In the genomic region with DNA sequence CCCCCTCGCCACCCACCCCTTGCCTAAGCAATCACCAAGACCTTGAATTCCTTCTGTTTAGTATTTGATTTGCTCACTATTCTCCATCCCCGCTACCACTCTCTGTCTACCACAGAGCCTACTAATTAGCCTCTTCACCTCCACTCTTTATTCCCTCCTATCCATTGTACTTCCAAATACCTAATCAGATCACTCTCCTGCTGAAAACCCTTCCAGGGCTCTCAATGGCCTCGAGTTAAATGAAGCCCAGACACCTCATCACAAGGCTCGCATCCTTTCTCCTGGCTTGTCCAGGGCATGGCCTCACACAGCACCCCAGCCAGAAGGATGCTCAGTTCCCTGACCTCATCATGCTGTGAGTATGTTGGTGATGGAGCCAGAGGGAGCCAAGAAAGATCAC, we compare ENCODE assay signal across 24 cellular contexts.
"Had no signal": no experiment of that assay in that cellular context is flagged by ENCODE, and none has a peak within 500 bp of the region (broad histone marks: within the 10 kb centered on the region; RNA-seq: fewer than 3 reads in every experiment).

No MANE protein-coding gene starts in this region.

- H3K9me3 Mint-ChIP-seq: activated CD4-positive, alpha-beta memory T cell treated with anti-CD3 and anti-CD28 coated beads, Interleukin-2, amount 10 ng/mL, durations not matched to agents 7 days and 5 days; activated CD4-positive, alpha-beta T cell treated with anti-CD3 and anti-CD28 coated beads, Interleukin-2, amount 10 ng/mL, durations not matched to agents 24 days and 14 days; activated naive CD4-positive, alpha-beta T cell treated with anti-CD3 and anti-CD28 coated beads, Interleukin-2, amount 10 ng/mL, durations not matched to agents 7 days and 5 days; activated naive CD8-positive, alpha-beta T cell treated with anti-CD3 and anti-CD28 coated beads, Interleukin-2, amount 50 U/mL, for 24 hours; nephron; stimulated activated effector memory CD8-positive, alpha-beta T cell treated with anti-CD3 and anti-CD28 coated beads, Interleukin-12 subunit alpha, Interleukin-12 subunit beta, amount 100 ng/mL, for 72 hours; stimulated activated naive CD8-positive, alpha-beta T cell treated with anti-CD3 and anti-CD28 coated beads, Interleukin-15, amount 100 ng/mL, for 72 hours had no signal

- DNase-seq: activated CD4-positive, alpha-beta memory T cell treated with anti-CD3 and anti-CD28 coated beads, Interleukin-2, amount 10 ng/mL, durations not matched to agents 7 days and 5 days; activated CD4-positive, alpha-beta T cell treated with anti-CD3 and anti-CD28 coated beads, Interleukin-2, amount 10 ng/mL, durations not matched to agents 24 days and 14 days; activated CD8-positive, alpha-beta memory T cell treated with anti-CD3 and anti-CD28 coated beads, Interleukin-2, amount 10 ng/mL, durations not matched to agents 7 days and 5 days; activated effector memory CD4-positive, alpha-beta T cell treated with anti-CD3 and anti-CD28 coated beads, Interleukin-2, amount 50 U/mL, for 16 hours; activated naive CD4-positive, alpha-beta T cell treated with anti-CD3 and anti-CD28 coated beads, Interleukin-2, amount 10 ng/mL, durations not matched to agents 7 days and 5 days; activated naive CD8-positive, alpha-beta T cell treated with anti-CD3 and anti-CD28 coated beads, Interleukin-2, amount 50 U/mL, for 24 hours; activated T-cell treated with anti-CD3 and anti-CD28 coated beads for 4 hours; cerebellar nuclear complex; glutamatergic neuron; hippocampal formation; mesenchymal stem cell; posterior cingulate gyrus; right lobe of liver; stimulated activated CD4-positive, alpha-beta T cell treated with anti-CD3 and anti-CD28 coated beads, Interleukin-1b, Interleukin-23, amount 100 ng/mL, for 48 hours; stimulated activated naive CD8-positive, alpha-beta T cell treated with anti-CD3 and anti-CD28 coated beads, Interleukin-15, amount 100 ng/mL, for 72 hours had no signal

- H3K27ac Mint-ChIP-seq: activated CD4-positive, alpha-beta memory T cell treated with anti-CD3 and anti-CD28 coated beads, Interleukin-2, amount 10 ng/mL, durations not matched to agents 7 days and 5 days; activated CD4-positive, alpha-beta T cell treated with anti-CD3 and anti-CD28 coated beads, Interleukin-2, amount 10 ng/mL, durations not matched to agents 24 days and 14 days; activated CD8-positive, alpha-beta memory T cell treated with anti-CD3 and anti-CD28 coated beads, Interleukin-2, amount 10 ng/mL, durations not matched to agents 7 days and 5 days; activated naive CD4-positive, alpha-beta T cell treated with anti-CD3 and anti-CD28 coated beads, Interleukin-2, amount 10 ng/mL, durations not matched to agents 7 days and 5 days; activated naive CD8-positive, alpha-beta T cell treated with anti-CD3 and anti-CD28 coated beads, Interleukin-2, amount 50 U/mL, for 24 hours; nephron; stimulated activated effector memory CD8-positive, alpha-beta T cell treated with anti-CD3 and anti-CD28 coated beads, Interleukin-12 subunit alpha, Interleukin-12 subunit beta, amount 100 ng/mL, for 72 hours; stimulated activated naive CD8-positive, alpha-beta T cell treated with anti-CD3 and anti-CD28 coated beads, Interleukin-15, amount 100 ng/mL, for 72 hours had no signal

- H3K36me3 ChIP-seq: esophagus muscularis mucosa, right lobe of liver, tibial nerve had no signal

- H3K4me1 Mint-ChIP-seq: activated CD4-positive, alpha-beta memory T cell treated with anti-CD3 and anti-CD28 coated beads, Interleukin-2, amount 10 ng/mL, durations not matched to agents 7 days and 5 days; activated CD4-positive, alpha-beta T cell treated with anti-CD3 and anti-CD28 coated beads, Interleukin-2, amount 10 ng/mL, durations not matched to agents 24 days and 14 days; activated CD8-positive, alpha-beta memory T cell treated with anti-CD3 and anti-CD28 coated beads, Interleukin-2, amount 10 ng/mL, durations not matched to agents 7 days and 5 days; activated naive CD4-positive, alpha-beta T cell treated with anti-CD3 and anti-CD28 coated beads, Interleukin-2, amount 10 ng/mL, durations not matched to agents 7 days and 5 days; activated naive CD8-positive, alpha-beta T cell treated with anti-CD3 and anti-CD28 coated beads, Interleukin-2, amount 50 U/mL, for 24 hours; stimulated activated effector memory CD8-positive, alpha-beta T cell treated with anti-CD3 and anti-CD28 coated beads, Interleukin-12 subunit alpha, Interleukin-12 subunit beta, amount 100 ng/mL, for 72 hours; stimulated activated naive CD8-positive, alpha-beta T cell treated with anti-CD3 and anti-CD28 coated beads, Interleukin-15, amount 100 ng/mL, for 72 hours had no signal

- H3K9me3 ChIP-seq: right lobe of liver had no signal

- FAIRE-seq: frontal cortex had no signal

- H3K27me3 ChIP-seq: right lobe of liver, tibial nerve had no signal

- H3K36me3 Mint-ChIP-seq: activated CD8-positive, alpha-beta memory T cell treated with anti-CD3 and anti-CD28 coated beads, Interleukin-2, amount 10 ng/mL, durations not matched to agents 7 days and 5 days; activated naive CD4-positive, alpha-beta T cell treated with anti-CD3 and anti-CD28 coated beads, Interleukin-2, amount 10 ng/mL, durations not matched to agents 7 days and 5 days; stimulated activated effector memory CD8-positive, alpha-beta T cell treated with anti-CD3 and anti-CD28 coated beads, Interleukin-12 subunit alpha, Interleukin-12 subunit beta, amount 100 ng/mL, for 72 hours had no signal

- H3K4me3 ChIP-seq: coronary artery, esophagus muscularis mucosa, right lobe of liver, skin epidermis, tibial nerve had no signal

- H3K4me3 Mint-ChIP-seq: activated CD4-positive, alpha-beta memory T cell treated with anti-CD3 and anti-CD28 coated beads, Interleukin-2, amount 10 ng/mL, durations not matched to agents 7 days and 5 days; activated CD4-positive, alpha-beta T cell treated with anti-CD3 and anti-CD28 coated beads, Interleukin-2, amount 10 ng/mL, durations not matched to agents 24 days and 14 days; activated CD8-positive, alpha-beta memory T cell treated with anti-CD3 and anti-CD28 coated beads, Interleukin-2, amount 10 ng/mL, durations not matched to agents 7 days and 5 days; activated naive CD4-positive, alpha-beta T cell treated with anti-CD3 and anti-CD28 coated beads, Interleukin-2, amount 10 ng/mL, durations not matched to agents 7 days and 5 days; activated naive CD8-positive, alpha-beta T cell treated with anti-CD3 and anti-CD28 coated beads, Interleukin-2, amount 50 U/mL, for 24 hours; nephron; stimulated activated effector memory CD8-positive, alpha-beta T cell treated with anti-CD3 and anti-CD28 coated beads, Interleukin-12 subunit alpha, Interleukin-12 subunit beta, amount 100 ng/mL, for 72 hours; stimulated activated naive CD8-positive, alpha-beta T cell treated with anti-CD3 and anti-CD28 coated beads, Interleukin-15, amount 100 ng/mL, for 72 hours had no signal

- H3K4me1 ChIP-seq: esophagus muscularis mucosa, right lobe of liver, tibial nerve had no signal

- ATAC-seq: activated CD4-positive, CD25-positive, alpha-beta regulatory T cell treated with anti-CD3 and anti-CD28 coated beads, Interleukin-2, amount 50 U/mL, for 24 hours; activated CD8-positive, alpha-beta memory T cell treated with anti-CD3 and anti-CD28 coated beads, Interleukin-2, amount 10 ng/mL, durations not matched to agents 7 days and 5 days; activated naive CD8-positive, alpha-beta T cell treated with anti-CD3 and anti-CD28 coated beads, Interleukin-2, amount 50 U/mL, for 24 hours; right lobe of liver; stimulated activated effector memory CD8-positive, alpha-beta T cell treated with anti-CD3 and anti-CD28 coated beads, Interleukin-12 subunit alpha, Interleukin-12 subunit beta, amount 100 ng/mL, for 72 hours; stimulated activated naive CD8-positive, alpha-beta T cell treated with anti-CD3 and anti-CD28 coated beads, Interleukin-15, amount 100 ng/mL, for 72 hours had no signal

- H3K27ac ChIP-seq: coronary artery, esophagus muscularis mucosa, right lobe of liver, skin epidermis, tibial nerve, VCaP had no signal
